In the genomic region with DNA sequence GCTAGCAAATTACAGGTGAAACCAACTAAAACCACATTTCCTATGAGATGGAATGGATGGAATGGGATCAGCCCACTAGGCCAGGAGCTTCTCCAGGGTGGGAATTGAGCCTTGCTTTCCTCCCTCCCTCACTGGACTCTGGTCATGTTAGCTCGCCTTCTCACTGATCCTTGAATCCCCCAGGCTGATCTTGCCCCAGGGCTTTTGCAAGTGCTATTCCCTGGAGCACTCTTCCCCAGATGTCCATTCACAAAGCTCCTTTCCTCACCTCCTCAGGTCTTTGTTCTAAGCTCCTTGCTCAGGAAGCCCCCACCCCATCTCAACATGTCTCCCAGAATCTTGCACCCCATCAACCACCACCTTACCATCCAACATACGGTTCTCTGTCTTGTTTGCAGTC, we compare ENCODE assay signal across 24 cellular contexts.
"Had no signal": no experiment of that assay in that cellular context is flagged by ENCODE, and none has a peak within 500 bp of the region (broad histone marks: within the 10 kb centered on the region; RNA-seq: fewer than 3 reads in every experiment).

No MANE protein-coding gene starts in this region.

- DNase-seq: activated CD4-positive, CD25-positive, alpha-beta regulatory T cell treated with anti-CD3 and anti-CD28 coated beads, Interleukin-2, amount 50 U/mL, for 72 hours; activated CD8-positive, alpha-beta memory T cell treated with anti-CD3 and anti-CD28 coated beads, Interleukin-2, amount 50 U/mL, for 48 hours; activated effector memory CD4-positive, alpha-beta T cell treated with Interleukin-2 at 50 U/mL for 16 hours; activated naive CD4-positive, alpha-beta T cell treated with anti-CD3 and anti-CD28 coated beads for 36 hours; activated naive CD8-positive, alpha-beta T cell treated with anti-CD3 and anti-CD28 coated beads, Interleukin-2, amount 10 ng/mL, durations not matched to agents 7 days and 5 days; activated T-cell treated with anti-CD3 and anti-CD28 coated beads, Interleukin-2, amount 50 U/mL, for 72 hours; amniotic stem cell; effector memory CD4-positive, alpha-beta T cell; foreskin melanocyte; kidney glomerular epithelial cell; left lung; naive B cell; small intestine; stimulated activated CD4-positive, alpha-beta T cell treated with anti-CD3 and anti-CD28 coated beads, Interleukin-2, amount 100 ng/mL, for 24 hours; stomach; WERI-Rb-1 had no signal

- H3K27ac ChIP-seq: breast epithelium, hepatocyte, left lung, stomach, suprapubic skin, tibial nerve, WERI-Rb-1 had no signal

- H3K4me1 ChIP-seq: breast epithelium, left lung, suprapubic skin, tibial nerve had no signal

- H3K4me1 Mint-ChIP-seq: activated naive CD8-positive, alpha-beta T cell treated with anti-CD3 and anti-CD28 coated beads, Interleukin-2, amount 10 ng/mL, durations not matched to agents 7 days and 5 days; central memory CD8-positive, alpha-beta T cell; naive B cell; stimulated activated effector memory CD8-positive, alpha-beta T cell treated with anti-CD3 and anti-CD28 coated beads, Interleukin-12 subunit alpha, Interleukin-12 subunit beta, amount 100 ng/mL, for 72 hours had no signal

- H3K4me3 Mint-ChIP-seq: activated naive CD4-positive, alpha-beta T cell treated with anti-CD3 and anti-CD28 coated beads for 36 hours; activated naive CD8-positive, alpha-beta T cell treated with anti-CD3 and anti-CD28 coated beads, Interleukin-2, amount 10 ng/mL, durations not matched to agents 7 days and 5 days; activated T-cell treated with anti-CD3 and anti-CD28 coated beads, Interleukin-2, amount 50 U/mL, for 72 hours; central memory CD8-positive, alpha-beta T cell; naive B cell; stimulated activated effector memory CD8-positive, alpha-beta T cell treated with anti-CD3 and anti-CD28 coated beads, Interleukin-12 subunit alpha, Interleukin-12 subunit beta, amount 100 ng/mL, for 72 hours had no signal

- H3K36me3 Mint-ChIP-seq: activated naive CD8-positive, alpha-beta T cell treated with anti-CD3 and anti-CD28 coated beads, Interleukin-2, amount 10 ng/mL, durations not matched to agents 7 days and 5 days; naive B cell; stimulated activated effector memory CD8-positive, alpha-beta T cell treated with anti-CD3 and anti-CD28 coated beads, Interleukin-12 subunit alpha, Interleukin-12 subunit beta, amount 100 ng/mL, for 72 hours had no signal

- H3K4me3 ChIP-seq: breast epithelium, hepatocyte, left lung, lung, stomach, suprapubic skin, tibial nerve had no signal

- ATAC-seq: activated T-cell treated with anti-CD3 and anti-CD28 coated beads, Interleukin-2, amount 50 U/mL, for 72 hours; sciatic nerve had no signal

- H3K9me3 Mint-ChIP-seq: activated naive CD4-positive, alpha-beta T cell treated with anti-CD3 and anti-CD28 coated beads for 36 hours; activated naive CD8-positive, alpha-beta T cell treated with anti-CD3 and anti-CD28 coated beads, Interleukin-2, amount 10 ng/mL, durations not matched to agents 7 days and 5 days; activated T-cell treated with anti-CD3 and anti-CD28 coated beads, Interleukin-2, amount 50 U/mL, for 72 hours; central memory CD8-positive, alpha-beta T cell; stimulated activated effector memory CD8-positive, alpha-beta T cell treated with anti-CD3 and anti-CD28 coated beads, Interleukin-12 subunit alpha, Interleukin-12 subunit beta, amount 100 ng/mL, for 72 hours had no signal

- H3K4me2 ChIP-seq: hepatocyte had no signal

- H2AFZ ChIP-seq: hepatocyte had no signal

- H3K9me3 ChIP-seq: left lung, stomach, suprapubic skin had no signal

- H3K36me3 ChIP-seq: breast epithelium, left lung, stomach, suprapubic skin, tibial nerve, WERI-Rb-1 had no signal
